ENCODE assay signal across 20 cellular contexts in genomic region chr15:89149501-89150101, GRCh38.
DNase-seq lines count a peak whose midpoint lies in the region; ATAC-seq, FAIRE-seq and TF ChIP-seq lines count a peak whose summit lies in the region.
"Had no signal": no experiment of that assay in that cellular context is flagged by ENCODE, and none has a peak within 500 bp of the region (broad histone marks: within the 10 kb centered on the region; RNA-seq: fewer than 3 reads in every experiment).

No MANE protein-coding gene starts in this region.

- DNase-seq in NCI-H69 (lab: John Stamatoyannopoulos, UW) = peak; percentile 22
- DNase-seq in bronchial epithelial cell (ENCODE audit: low read depth) = peak; percentile 73
- no peak for DNase-seq in lung (ENCODE audit: low spot score)
- DNase-seq in NOMO-1 treated with dmso at 0.1 percent for 144 hours (lab: John Stamatoyannopoulos, UW; ENCODE audit: unreplicated experiment) = no peak
- DNase-seq in urothelium cell line (ENCODE audit: low spot score) = no peak
- no peak for DNase-seq in NCI-H2171 (lab: John Stamatoyannopoulos, UW)
- DNase-seq: amygdala; BE2C; cerebellar nuclear complex; GOT3; heart right ventricle; Karpas-422; naive thymus-derived CD8-positive, alpha-beta T cell; NCI-H1105 treated with DMSO at 0.1 percent for 48 hours; NCI-H2107; NCI-H510A treated with DMSO at 0.1 percent for 48 hours had no signal

- no peaks in the 10 kb centered on the region for H3K27me3 ChIP-seq in bronchial epithelial cell (ENCODE audit: control insufficient read depth, insufficient read depth, low read length)
- no peaks in the 10 kb centered on the region for H3K27me3 ChIP-seq in lung (ENCODE audit: control insufficient read depth, insufficient read depth)
- no peaks in the 10 kb centered on the region for H3K27me3 ChIP-seq in skeletal muscle tissue (ENCODE audit: control insufficient read depth in 3 of 3, insufficient read depth in 3 of 3, low read length in 3 of 3)
- H3K27me3 ChIP-seq: BE2C, heart right ventricle had no signal

- no peak overlapping the region for H3K4me3 ChIP-seq in bronchial epithelial cell (ENCODE audit: low read depth, low read length)
- no peak overlapping the region for H3K4me3 ChIP-seq in lung
- no peak overlapping the region for H3K4me3 ChIP-seq in skeletal muscle tissue (ENCODE audit: low read length in 3 of 3)
- H3K4me3 ChIP-seq: heart right ventricle, thoracic aorta had no signal

- H3K9ac ChIP-seq in skeletal muscle tissue (ENCODE audit: low read depth in 1 of 3, low read length in 3 of 3) = peak overlapping the region in 1 of 3 donors; percentile 14

- FAIRE-seq in bronchial epithelial cell (lab: Jason Lieb, UNC) (no peak), urothelium cell line (lab: Jason Lieb, UNC) (no peak)
- FAIRE-seq: G401.6 had no signal

- ATAC-seq in lung (ENCODE audit: insufficient read depth, low FRiP score) = peak; percentile 36
- ATAC-seq: naive thymus-derived CD8-positive, alpha-beta T cell; stimulated activated effector memory CD8-positive, alpha-beta T cell treated with anti-CD3 and anti-CD28 coated beads, Interleukin-12 subunit alpha, Interleukin-12 subunit beta, amount 100 ng/mL, for 72 hours had no signal

- H3K4me1 ChIP-seq in lung (ENCODE audit: control insufficient read depth in 2 of 2, insufficient read depth in 2 of 2, low read length in 2 of 2) (peaks cover 5 to 13% of the 10 kb centered on the region in 2 donors), skeletal muscle tissue (ENCODE audit: control insufficient read depth in 3 of 3, insufficient read depth in 3 of 3, low read length in 3 of 3) (peaks cover 17 to 27% (median 27%) of the 10 kb centered on the region in 3 donors)
- H3K4me1 ChIP-seq: BE2C had no signal

- H3K36me3 ChIP-seq in bronchial epithelial cell (ENCODE audit: control insufficient read depth, insufficient read depth, low read length) = peaks cover 11% of the 10 kb centered on the region
- H3K36me3 ChIP-seq in lung (ENCODE audit: control insufficient read depth in 2 of 2, insufficient read depth in 2 of 2, low read length in 2 of 2) = peaks cover 9 to 20% of the 10 kb centered on the region in 2 donors
- H3K36me3 ChIP-seq in skeletal muscle tissue (ENCODE audit: control insufficient read depth in 3 of 3, insufficient read depth in 3 of 3, low read length in 3 of 3) = peaks cover 9 to 12% (median 9%) of the 10 kb centered on the region in 3 donors

- WGBS in lung, 2 donors = 64 to 80% methylated on average over 7 of the region's 7 CpGs

- H3K27ac ChIP-seq in lung (ENCODE audit: low read depth in 1 of 2, low read length in 1 of 2) (peak overlapping the region in 1 of 2 donors; percentile 81), skeletal muscle tissue (ENCODE audit: low read depth, low read length) (peak overlapping the region; percentile 69)
- H3K27ac ChIP-seq: thoracic aorta had no signal

- no peaks in the 10 kb centered on the region for H3K9me3 ChIP-seq in lung (ENCODE audit: control insufficient read depth in 2 of 2, insufficient read depth in 1 of 2, low read length in 1 of 2)
- H3K9me3 ChIP-seq in skeletal muscle tissue (ENCODE audit: control insufficient read depth in 3 of 3, low read length in 3 of 3) = no peaks in the 10 kb centered on the region
- H3K9me3 ChIP-seq: BE2C, heart right ventricle, thoracic aorta had no signal

- TF ChIP-seq CTCF in bronchial epithelial cell (IDR thresholded peaks at IDR 0.05; ENCODE audit: insufficient read depth, low read length, severe bottlenecking) (no peak), lung (IDR thresholded peaks at IDR 0.05; ENCODE audit: control extremely low read depth, extremely low read depth) (no peak)

Comparison
In these comparisons a context has a peak if more than half of its experiments do, and no peak if none do; other contexts are left out.
1. DNase-seq: peak in NCI-H69 (single experiment) and bronchial epithelial cell (single experiment); none in lung (single experiment), NOMO-1 treated with dmso at 0.1 percent for 144 hours (single experiment), urothelium cell line (single experiment) and NCI-H2171 (single experiment).